ENCODE assay signal across 23 cellular contexts in genomic region chr3:195386739-195387138, GRCh38. TPM values are rescaled to one million over a fixed set of nuclear protein-coding genes. Genes with fewer than 3 reads are reported as not detected.
DNase-seq lines count a peak whose midpoint lies in the region; ATAC-seq and TF ChIP-seq lines count a peak whose summit lies in the region.
"Had no signal": no experiment of that assay in that cellular context is flagged by ENCODE, and none has a peak within 500 bp of the region (broad histone marks: within the 10 kb centered on the region; RNA-seq: fewer than 3 reads in every experiment).

No MANE protein-coding gene starts in this region.

- H3K4me1 Mint-ChIP-seq in Calu3 (ENCODE audit: low read depth, unreplicated experiment): peaks cover 55% of the 10 kb centered on the region
- peaks cover 25% of the 10 kb centered on the region for H3K4me1 Mint-ChIP-seq in progenitor cell of endocrine pancreas (ENCODE audit: low read depth)

- no peak for TF ChIP-seq CTCF in Calu3 (IDR thresholded peaks at IDR 0.05; ENCODE audit: unreplicated experiment)
- TF ChIP-seq CTCF in PC-3 (conservative IDR thresholded peaks at IDR 0.05; ENCODE audit: low read depth, low read length): no peak
- TF ChIP-seq CTCF in progenitor cell of endocrine pancreas (IDR thresholded peaks at IDR 0.05; ENCODE audit: unreplicated experiment): no peak

- BruUV-seq in Calu3 (replicated peaks; lab: Mats Ljungman, UMichigan) (no TSS peak), PC-3 (replicated peaks; lab: Mats Ljungman, UMichigan) (no TSS peak)

- H3K9ac ChIP-seq in PC-3 (ENCODE audit: low read length): no peak overlapping the region
- H3K9ac ChIP-seq: BLaER1 treated with 17β-estradiol and CSF1 and Interleukin-3, amounts not matched to agents 10 nM and 100 nM had no signal

- POLR2A ChIA-PET in PC-3 (lab: Charles Lee; ENCODE audit: unreplicated experiment): no interaction called here

- H3K27me3 Mint-ChIP-seq in Calu3 (ENCODE audit: unreplicated experiment) (no peaks in the 10 kb centered on the region), progenitor cell of endocrine pancreas (no peaks in the 10 kb centered on the region)
- H3K27me3 Mint-ChIP-seq: CD4-positive, alpha-beta T cell had no signal

- no peaks in the 10 kb centered on the region for H3F3A ChIP-seq in PC-3 (ENCODE audit: low read length, unreplicated experiment)

- peaks cover 4% of the 10 kb centered on the region; the same call in 1 of the 2 replicates for H3K4me1 ChIP-seq in PC-3 (ENCODE audit: insufficient read depth, low read length)

- H3K27me3 ChIP-seq in PC-3 (ENCODE audit: low read length): no peaks in the 10 kb centered on the region
- H3K27me3 ChIP-seq: BLaER1 treated with 17β-estradiol and CSF1 and Interleukin-3, amounts not matched to agents 10 nM and 100 nM; SJSA1 had no signal

- ATAC-seq in PC-3 (no peak), esophagus mucosa (peak; percentile 53)
- ATAC-seq: K562 had no signal

- H3K36me3 ChIP-seq in PC-3 (ENCODE audit: low read depth, low read length): no peaks in the 10 kb centered on the region

- H3K9me3 ChIP-seq in PC-3 (ENCODE audit: low read length): no peaks in the 10 kb centered on the region
- H3K9me3 ChIP-seq: BLaER1 treated with 17β-estradiol and CSF1 and Interleukin-3, amounts not matched to agents 10 nM and 100 nM; SJSA1 had no signal

- H3K4me2 ChIP-seq in PC-3 (ENCODE audit: low read length): no peak overlapping the region

- no peak overlapping the region for H3K4me3 ChIP-seq in PC-3 (ENCODE audit: low read length)
- H3K4me3 ChIP-seq: BLaER1 treated with 17β-estradiol and CSF1 and Interleukin-3, amounts not matched to agents 10 nM and 100 nM; K562; SJSA1 had no signal

- H3K9me3 Mint-ChIP-seq in Calu3 (ENCODE audit: low read depth, unreplicated experiment) (no peaks in the 10 kb centered on the region), progenitor cell of endocrine pancreas (ENCODE audit: low read depth) (no peaks in the 10 kb centered on the region)
- H3K9me3 Mint-ChIP-seq: CD4-positive, alpha-beta T cell had no signal

- no peak overlapping the region for H2AFZ ChIP-seq in PC-3 (ENCODE audit: low read length)

- H4K20me1 ChIP-seq in PC-3 (ENCODE audit: low read length): no peaks in the 10 kb centered on the region

- H3K9me2 ChIP-seq in PC-3 (replicated peaks; ENCODE audit: low read length): no peaks in the 10 kb centered on the region

- H3K36me3 Mint-ChIP-seq in Calu3 (ENCODE audit: insufficient read depth, unreplicated experiment): peaks cover 13% of the 10 kb centered on the region
- peaks cover 3% of the 10 kb centered on the region for H3K36me3 Mint-ChIP-seq in progenitor cell of endocrine pancreas (ENCODE audit: insufficient read depth)

- H3K4me3 Mint-ChIP-seq in Calu3 (ENCODE audit: low read depth, unreplicated experiment) (no peak overlapping the region), progenitor cell of endocrine pancreas (ENCODE audit: low read depth) (no peak overlapping the region)
- H3K4me3 Mint-ChIP-seq: CD4-positive, alpha-beta T cell had no signal

- H3K27ac ChIP-seq in PC-3 (ENCODE audit: low read length): no peak overlapping the region
- H3K27ac ChIP-seq: BLaER1 treated with 17β-estradiol and CSF1 and Interleukin-3, amounts not matched to agents 10 nM and 100 nM; SJSA1 had no signal

- intact Hi-C loops in Calu3 (cut with micrococcal nuclease; ENCODE audit: unreplicated experiment): loop anchor here (5.0 kb wide), 2 partner anchors 34 to 79 kb away; no protein-coding TSS in a partner anchor
- intact Hi-C loops in PC-3 (cut with micrococcal nuclease): no loop called here

- peak overlapping the region; percentile 2 for H3K27ac Mint-ChIP-seq in Calu3 (ENCODE audit: unreplicated experiment)
- H3K27ac Mint-ChIP-seq in progenitor cell of endocrine pancreas: peak overlapping the region; percentile 4

- CTCF ChIA-PET in Calu3 (lab: Charles Lee): no interaction called here
- CTCF ChIA-PET in PC-3 (lab: Charles Lee): no interaction called here

- DNase-seq in Calu3 (no peak), PC-3 (peak; percentile 16), progenitor cell of endocrine pancreas (ENCODE audit: low spot score, unreplicated experiment) (no peak), COR-L47 (lab: John Stamatoyannopoulos, UW) (no peak), glomerular visceral epithelial cell (ENCODE audit: extremely low spot score) (no peak), ureter (ENCODE audit: low spot score) (no peak)
- DNase-seq: CD4-positive, alpha-beta T cell; DMS 273 treated with DMSO at 0.1 percent for 48 hours; DMS79; EL; GF-D8; Kasumi-1; NCI-H1092 treated with DMSO at 0.1 percent for 48 hours; NCI-H1436 treated with DMSO at 0.1 percent for 48 hours; NCI-H1930; NCI-H2107; NCI-H524 treated with DMSO at 0.1 percent for 48 hours; NCI-H774; Right ventricle myocardium superior had no signal

- H3K79me2 ChIP-seq in PC-3 (ENCODE audit: low read length): no peaks in the 10 kb centered on the region

RNA-seq across cellular contexts. Expression of gene ACAP2, which starts 56.1 kb away (rescaled TPM):
- total RNA-seq in Calu3 (2022) (74.0 TPM in 2 replicates), PC-3 (2014; rRNA removed) (27.0 and 33.5 TPM in 2 replicates), esophagus mucosa (43.4 TPM), progenitor cell of endocrine pancreas (33.0 and 34.2 TPM in 2 replicates), ureter (58.9 TPM)
